Comparison of ENCODE assay signal across 9 cellular contexts in genomic region chr1:155834296-155834926, GRCh38. TPM values are rescaled to one million over a fixed set of nuclear protein-coding genes. Genes with fewer than 3 reads are reported as not detected.
DNase-seq lines count a peak whose midpoint lies in the region; ATAC-seq lines count a peak whose summit lies in the region.
"Had no signal": no experiment of that assay in that cellular context is flagged by ENCODE, and none has a peak within 500 bp of the region (broad histone marks: within the 10 kb centered on the region; RNA-seq: fewer than 3 reads in every experiment).

No MANE protein-coding gene starts in this region.

- no peak overlapping the region for H2BK5ac ChIP-seq in mesenchymal stem cell (ENCODE audit: low read depth, low read length, poor library complexity, severe bottlenecking)

- 98% methylated on average over 11 of the region's 11 CpGs for WGBS in mesenchymal stem cell

- H4K8ac ChIP-seq in mesenchymal stem cell (ENCODE audit: low read length): no peak overlapping the region

- no peak overlapping the region for H3K4me3 ChIP-seq in mesenchymal stem cell (ENCODE audit: insufficient read depth in 1 of 2, low read depth in 1 of 2, low read length in 2 of 2)

- H2BK15ac ChIP-seq in mesenchymal stem cell (ENCODE audit: low read depth, poor library complexity, severe bottlenecking): no peak overlapping the region

- no peak overlapping the region for H2AFZ ChIP-seq in mesenchymal stem cell (ENCODE audit: low read depth, low read length)

- H3K27ac ChIP-seq in mesenchymal stem cell (ENCODE audit: low read length, poor library complexity, severe bottlenecking): peak overlapping the region; percentile 50

- H2BK12ac ChIP-seq in mesenchymal stem cell (ENCODE audit: low read length in 2 of 2): no peak overlapping the region

- H3K79me1 ChIP-seq in mesenchymal stem cell (replicated peaks; ENCODE audit: low read length, poor library complexity, severe bottlenecking): peaks cover 27% of the 10 kb centered on the region

- peak overlapping the region; percentile 43 for H3K4me2 ChIP-seq in mesenchymal stem cell (ENCODE audit: low read length, poor library complexity, severe bottlenecking)

- ATAC-seq in GM19463 (IDR thresholded peaks at IDR 0.05; ENCODE audit: unreplicated experiment): no peak
- ATAC-seq in GM21447 (IDR thresholded peaks at IDR 0.05; ENCODE audit: unreplicated experiment): no peak

- no peak overlapping the region for H2AK5ac ChIP-seq in mesenchymal stem cell (ENCODE audit: low read length, severe bottlenecking)

- in situ Hi-C loops in Caki2 (cut with HindIII; ENCODE audit: low pct_unique_long_range_greater_than_20kb, low sequenced_read_pairs): no loop called here

- no peak overlapping the region for H2BK120ac ChIP-seq in mesenchymal stem cell (ENCODE audit: low read depth, low read length)

- no peaks in the 10 kb centered on the region for H3K9me3 ChIP-seq in mesenchymal stem cell (ENCODE audit: control insufficient read depth, low read length)

- H3K4me1 ChIP-seq in mesenchymal stem cell (ENCODE audit: control insufficient read depth, insufficient read depth, low read depth, low read length): peaks cover 5% of the 10 kb centered on the region

- intact Hi-C loops in posterior cingulate gyrus (cut with DNase I): no loop called here

- H4K91ac ChIP-seq in mesenchymal stem cell (ENCODE audit: low read length): no peak overlapping the region

- no peak overlapping the region for H3K4ac ChIP-seq in mesenchymal stem cell (ENCODE audit: low read depth in 1 of 2, low read length in 2 of 2)

- no peak overlapping the region for H3K23ac ChIP-seq in mesenchymal stem cell (ENCODE audit: low read length in 2 of 2)

- H3K9ac ChIP-seq in mesenchymal stem cell (ENCODE audit: low read length): peak overlapping the region; percentile 38

- peaks cover 16 to 18% of the 10 kb centered on the region in 2 experiments for H3K36me3 ChIP-seq in mesenchymal stem cell (ENCODE audit: control insufficient read depth in 1 of 2, insufficient read depth in 2 of 2, low read depth in 1 of 2, low read length in 2 of 2)

- no peak overlapping the region for H3K14ac ChIP-seq in mesenchymal stem cell (ENCODE audit: low read length in 2 of 2)

- H3K18ac ChIP-seq in mesenchymal stem cell (ENCODE audit: low read depth in 1 of 2, low read length in 2 of 2): no peak overlapping the region

- H3K27me3 ChIP-seq in mesenchymal stem cell (ENCODE audit: control insufficient read depth in 1 of 2, insufficient read depth in 1 of 2, low read length in 2 of 2): no peaks in the 10 kb centered on the region

- DNase-seq in Caki2 (ENCODE audit: low read depth): peak; percentile 28
- peak; percentile 67 for DNase-seq in M059J (ENCODE audit: low read depth)
- DNase-seq in brain pericyte (ENCODE audit: low read depth, low spot score): peak; percentile 83
- DNase-seq in mesenchymal stem cell: peak; percentile 60
- no peak for DNase-seq in NCI-H1930 (lab: John Stamatoyannopoulos, UW)
- DNase-seq in posterior cingulate gyrus: no peak
- DNase-seq: activated CD4-positive, alpha-beta memory T cell treated with anti-CD3 and anti-CD28 coated beads, Interleukin-2, amount 10 ng/mL, durations not matched to agents 7 days and 5 days had no signal

RNA-seq across cellular contexts. Expression of gene GON4L, which starts 22.6 kb away (rescaled TPM):
- total RNA-seq in Caki2 (2014; rRNA removed; shearing (Covaris generic); ENCODE audit: low replicate concordance): 7.9 and 9.5 TPM in 2 replicates
- 12.0 and 22.0 TPM in 2 replicates for total RNA-seq in M059J (2014; rRNA removed; shearing (Covaris generic))
- 15.9 TPM for polyA plus RNA-seq in mesenchymal stem cell (2013, experiment 1 of 2)
- polyA plus RNA-seq in mesenchymal stem cell (2013, experiment 2 of 2): 14.2 TPM

RNA-seq across cellular contexts. Expression of gene SYT11, which starts 25.0 kb away (rescaled TPM):
- total RNA-seq in Caki2 (2014; rRNA removed; shearing (Covaris generic); ENCODE audit: low replicate concordance): 0.03 TPM in 1 of 2 replicates, not detected in the other
- 12.0 and 15.8 TPM in 2 replicates for total RNA-seq in M059J (2014; rRNA removed; shearing (Covaris generic))
- 4.0 TPM for polyA plus RNA-seq in mesenchymal stem cell (2013, experiment 1 of 2)
- polyA plus RNA-seq in mesenchymal stem cell (2013, experiment 2 of 2): 3.9 TPM

Comparison
In these comparisons a context has a peak if more than half of its experiments do, and no peak if none do; other contexts are left out.
1. DNase-seq: peak in Caki2 (single experiment), M059J (single experiment), brain pericyte (single experiment) and mesenchymal stem cell (single experiment); none in NCI-H1930 (0 of 2) and posterior cingulate gyrus (0 of 10).
2. RNA of gene SYT11, which starts 25.0 kb away (total RNA-seq): 12.0 to 15.8 TPM in M059J; 0.03 TPM in Caki2; every median in the first group is over 10 times any median in the second.